ENCODE assay signal across 1 cellular context in genomic region chr11:126491092-126491491, GRCh38.
TF ChIP-seq lines count a peak whose summit lies in the region.

No MANE protein-coding gene starts in this region.

TF ChIP-seq in H1, 55 proteins besides CTCF, POLR2A, EP300 and RAD21:
- TF ChIP-seq PHF8 (conservative IDR thresholded peaks at IDR 0.05; ENCODE audit: low read depth, low read length) = no peak
- no peak for TF ChIP-seq EZH2 (IDR thresholded peaks at IDR 0.05; ENCODE audit: low read depth, low read length, severe bottlenecking)
- TF ChIP-seq E2F6 (IDR thresholded peaks at IDR 0.05) = peak; percentile 54; the same call in 1 of the 2 replicates
- TF ChIP-seq, protein P1, sequence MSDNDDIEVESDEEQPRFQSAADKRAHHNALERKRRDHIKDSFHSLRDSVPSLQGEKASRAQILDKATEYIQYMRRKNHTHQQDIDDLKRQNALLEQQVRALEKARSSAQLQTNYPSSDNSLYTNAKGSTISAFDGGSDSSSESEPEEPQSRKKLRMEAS (IDR thresholded peaks at IDR 0.05) = peak; percentile 63
- no peak for TF ChIP-seq TCF12 (IDR thresholded peaks at IDR 0.05; ENCODE audit: low read depth, low read length)
- peak; percentile 28; the same call in 1 of the 2 replicates for TF ChIP-seq USF2 (IDR thresholded peaks at IDR 0.05; ENCODE audit: low read length)
- TF ChIP-seq POU5F1 (IDR thresholded peaks at IDR 0.05; ENCODE audit: low read depth, low read length) = no peak
- TF ChIP-seq, protein P2, sequence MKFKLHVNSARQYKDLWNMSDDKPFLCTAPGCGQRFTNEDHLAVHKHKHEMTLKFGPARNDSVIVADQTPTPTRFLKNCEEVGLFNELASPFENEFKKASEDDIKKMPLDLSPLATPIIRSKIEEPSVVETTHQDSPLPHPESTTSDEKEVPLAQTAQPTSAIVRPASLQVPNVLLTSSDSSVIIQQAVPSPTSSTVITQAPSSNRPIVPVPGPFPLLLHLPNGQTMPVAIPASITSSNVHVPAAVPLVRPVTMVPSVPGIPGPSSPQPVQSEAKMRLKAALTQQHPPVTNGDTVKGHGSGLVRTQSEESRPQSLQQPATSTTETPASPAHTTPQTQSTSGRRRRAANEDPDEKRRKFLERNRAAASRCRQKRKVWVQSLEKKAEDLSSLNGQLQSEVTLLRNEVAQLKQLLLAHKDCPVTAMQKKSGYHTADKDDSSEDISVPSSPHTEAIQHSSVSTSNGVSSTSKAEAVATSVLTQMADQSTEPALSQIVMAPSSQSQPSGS (IDR thresholded peaks at IDR 0.05; ENCODE audit: low read length) = no peak
- TF ChIP-seq SP2 (IDR thresholded peaks at IDR 0.05; ENCODE audit: low read length) = no peak
- no peak for TF ChIP-seq FOSL1 (IDR thresholded peaks at IDR 0.05; ENCODE audit: insufficient read depth, low read depth, low read length)
- TF ChIP-seq EGR1 (IDR thresholded peaks at IDR 0.05; ENCODE audit: borderline replicate concordance, low read depth, low read length) = no peak
- no peak for TF ChIP-seq KDM4A (IDR thresholded peaks at IDR 0.05; ENCODE audit: low read depth, low read length, severe bottlenecking)
